In genomic region chr7:127486654-127487053, GRCh38 we compare ENCODE assay signal across 12 cellular contexts.
DNase-seq lines count a peak whose midpoint lies in the region; ATAC-seq and TF ChIP-seq lines count a peak whose summit lies in the region.
"Had no signal": no experiment of that assay in that cellular context is flagged by ENCODE, and none has a peak within 500 bp of the region (broad histone marks: within the 10 kb centered on the region; RNA-seq: fewer than 3 reads in every experiment).

No MANE protein-coding gene starts in this region.

- no peaks in the 10 kb centered on the region; the same call in 1 of the 2 replicates for H4K20me1 ChIP-seq in HCT116 (ENCODE audit: insufficient read depth)

- H3K4me2 ChIP-seq in HCT116 (ENCODE audit: low read length) = no peak overlapping the region

- peak; percentile 65 for ATAC-seq in activated CD4-positive, alpha-beta T cell treated with anti-CD3 and anti-CD28 coated beads for 36 hours
- ATAC-seq in HCT116 (peak; percentile 85), GM21367 (IDR thresholded peaks at IDR 0.05; ENCODE audit: unreplicated experiment) (no peak), GM21381 (IDR thresholded peaks at IDR 0.05; ENCODE audit: unreplicated experiment) (no peak)

- intact Hi-C loops in activated CD4-positive, alpha-beta T cell treated with anti-CD3 and anti-CD28 coated beads for 36 hours (cut with DNase I, micrococcal nuclease) = no loop called here
- intact Hi-C loops in HCT116 (cut with micrococcal nuclease) = no loop called here

- no peak overlapping the region for H3K27ac Mint-ChIP-seq in activated CD4-positive, alpha-beta T cell treated with anti-CD3 and anti-CD28 coated beads for 36 hours

- RAD21 ChIA-PET in HCT116 (lab: Charles Lee; ENCODE audit: low non-redundant PET in 1 of 2, low total read pairs in 2 of 2, uncharacterized antibody in 2 of 2, unreplicated experiment in 2 of 2) = no interaction called here

- peak; percentile 34 for DNase-seq in activated CD4-positive, alpha-beta T cell treated with anti-CD3 and anti-CD28 coated beads for 36 hours
- DNase-seq in activated CD4-positive, alpha-beta T cell treated with anti-CD3 and anti-CD28 coated beads, Interleukin-2, amount 50 U/mL, for 48 hours = no peak
- DNase-seq in HCT116 (ENCODE audit: low read depth, low spot score) (no peak), RPMI7951 (ENCODE audit: low read depth) (peak; percentile 7), kidney tubule cell (ENCODE audit: low spot score) (peak; percentile 56), GM13976 (ENCODE audit: low spot score) (no peak)
- DNase-seq: stimulated activated CD4-positive, alpha-beta T cell treated with anti-CD3 and anti-CD28 coated beads, Interleukin-12 subunit alpha, Interleukin-12 subunit beta, amount 100 ng/mL, for 4 hours; stimulated activated naive CD4-positive, alpha-beta T cell had no signal

- no peak overlapping the region for H3K4me3 Mint-ChIP-seq in activated CD4-positive, alpha-beta T cell treated with anti-CD3 and anti-CD28 coated beads for 36 hours
- H3K4me3 Mint-ChIP-seq: central memory CD8-positive, alpha-beta T cell had no signal

- H3K9me2 ChIP-seq in HCT116 (ENCODE audit: insufficient read depth) = no peaks in the 10 kb centered on the region

- H3K27me3 ChIP-seq in HCT116 (ENCODE audit: insufficient read depth, low read length) = peaks cover 16% of the 10 kb centered on the region

- H3K9me3 ChIP-seq in HCT116 (ENCODE audit: control insufficient read depth in 1 of 2, insufficient read depth in 1 of 2, low read depth in 1 of 2, low read length in 2 of 2) = no peaks in the 10 kb centered on the region

- H3K4me1 Mint-ChIP-seq in activated CD4-positive, alpha-beta T cell treated with anti-CD3 and anti-CD28 coated beads for 36 hours = peaks cover 9% of the 10 kb centered on the region

- CTCF ChIA-PET in activated CD4-positive, alpha-beta T cell treated with anti-CD3 and anti-CD28 coated beads for 36 hours (lab: Charles Lee) = interaction anchor here (1.2 kb wide), 1 partner anchor 39 kb away, joined by 3 read pairs; no protein-coding TSS in a partner anchor
- CTCF ChIA-PET in HCT116 (lab: Charles Lee) = interaction anchor here (0.8 kb wide), 1 partner anchor 18 kb away, joined by 3 read pairs; no protein-coding TSS in a partner anchor

- no peaks in the 10 kb centered on the region for H3K79me2 ChIP-seq in HCT116 (ENCODE audit: insufficient read depth, low read length)

- H3K9me3 Mint-ChIP-seq in activated CD4-positive, alpha-beta T cell treated with anti-CD3 and anti-CD28 coated beads for 36 hours (ENCODE audit: low read depth) = no peaks in the 10 kb centered on the region
- H3K9me3 Mint-ChIP-seq: central memory CD8-positive, alpha-beta T cell had no signal

- no TSS peak for BruUV-seq in HCT116 (replicated peaks; lab: Mats Ljungman, UMichigan)

- TF ChIP-seq RAD21 in HCT116 (IDR thresholded peaks at IDR 0.05; ENCODE audit: low read depth) = no peak

- TF ChIP-seq CTCF in HCT116 (IDR thresholded peaks at IDR 0.05 in 2 of 3, conservative IDR thresholded peaks at IDR 0.05 in 1 of 3; ENCODE audit: borderline replicate concordance in 1 of 3, insufficient read depth in 1 of 3, low read depth in 2 of 3, low read length in 2 of 3) (peak in 2 of 3 experiments; percentile 40 to 41; a peak in 4 of 6 replicates), GM13976 (IDR thresholded peaks at IDR 0.05; ENCODE audit: borderline replicate concordance, control extremely low read depth, extremely low read depth, insufficient read depth, missing control alignments) (no peak)

- H3K9ac ChIP-seq in HCT116 (ENCODE audit: low read length) = no peak overlapping the region

- peaks cover 8% of the 10 kb centered on the region for H3K27me3 Mint-ChIP-seq in activated CD4-positive, alpha-beta T cell treated with anti-CD3 and anti-CD28 coated beads for 36 hours

- in situ Hi-C loops in GM13976 (cut with MboI; ENCODE audit: low sequenced_read_pairs, unreplicated experiment) = no loop called here

- H2AFZ ChIP-seq in HCT116 (ENCODE audit: low read depth, low read length, poor library complexity, severe bottlenecking) = no peak overlapping the region

- no peak for TF ChIP-seq POLR2A in HCT116 (IDR thresholded peaks at IDR 0.05; ENCODE audit: borderline replicate concordance, extremely low read depth, insufficient read depth, insufficient read length)

- POLR2A ChIA-PET in activated CD4-positive, alpha-beta T cell treated with anti-CD3 and anti-CD28 coated beads for 36 hours (lab: Charles Lee) = interaction anchor here (0.6 kb wide), 1 partner anchor 10 kb away, joined by 3 read pairs; no protein-coding TSS in a partner anchor
- POLR2A ChIA-PET in HCT116 (lab: Charles Lee) = no interaction called here

- H3K36me3 Mint-ChIP-seq in activated CD4-positive, alpha-beta T cell treated with anti-CD3 and anti-CD28 coated beads for 36 hours (ENCODE audit: low read depth) = no peaks in the 10 kb centered on the region

- H3K4me1 ChIP-seq in HCT116 (ENCODE audit: control insufficient read depth in 1 of 2, insufficient read depth in 2 of 2, low read length in 2 of 2) = peaks cover 0 to 6% of the 10 kb centered on the region in 2 experiments; a peak in 2 of 4 replicates

- no peaks in the 10 kb centered on the region for H3K36me3 ChIP-seq in HCT116 (ENCODE audit: control insufficient read depth in 1 of 2, insufficient read depth in 2 of 2, low read length in 2 of 2)

- H3K4me3 ChIP-seq in HCT116 (replicated peaks in 1 of 2; ENCODE audit: low read depth in 1 of 2, low read length in 2 of 2) = no peak overlapping the region
- H3K4me3 ChIP-seq: SK-N-MC had no signal

- no peak overlapping the region for H3K27ac ChIP-seq in HCT116 (ENCODE audit: low read depth, low read length)
- H3K27ac ChIP-seq: SK-N-MC had no signal

TF ChIP-seq in HCT116, 20 proteins besides CTCF, POLR2A, EP300 and RAD21:
- TF ChIP-seq SP1 (IDR thresholded peaks at IDR 0.05; ENCODE audit: low read depth) (no peak), FOSL1 (IDR thresholded peaks at IDR 0.05; ENCODE audit: low read depth) (peak; percentile 39)

Comparison
In these comparisons a context has a peak if more than half of its experiments do, and no peak if none do; other contexts are left out.
1. DNase-seq: peak in activated CD4-positive, alpha-beta T cell treated with anti-CD3 and anti-CD28 coated beads for 36 hours (single experiment), RPMI7951 (single experiment) and kidney tubule cell (single experiment); none in activated CD4-positive, alpha-beta T cell treated with anti-CD3 and anti-CD28 coated beads, Interleukin-2, amount 50 U/mL, for 48 hours (0 of 2), HCT116 (single experiment) and GM13976 (single experiment).
2. ATAC-seq: peak in activated CD4-positive, alpha-beta T cell treated with anti-CD3 and anti-CD28 coated beads for 36 hours (single experiment) and HCT116 (single experiment); none in GM21367 (single experiment) and GM21381 (single experiment).